In the genomic region with DNA sequence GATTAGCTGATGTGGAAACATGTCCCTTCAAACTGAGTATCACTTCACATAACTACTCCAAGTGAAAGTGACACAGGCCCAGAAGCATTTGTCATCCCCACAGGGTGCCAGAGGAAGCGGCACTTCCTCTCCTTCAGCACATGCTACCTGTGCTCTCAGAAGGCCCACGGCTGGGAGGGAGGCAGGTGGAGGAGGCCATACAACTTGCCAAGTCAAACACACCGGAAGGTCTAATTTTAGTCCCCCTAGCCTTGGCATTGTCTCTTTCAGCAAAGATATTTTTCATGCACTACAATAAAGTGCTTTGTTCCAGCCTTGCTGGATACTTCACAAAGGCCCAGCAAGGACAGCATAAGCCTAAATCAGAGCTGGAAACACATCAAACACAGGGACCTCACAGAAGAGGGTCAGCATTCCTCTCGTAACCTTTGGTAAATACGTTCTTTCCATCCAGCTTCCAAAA, we compare ENCODE assay signal across 1 cellular context.
TF ChIP-seq lines count a peak whose summit lies in the region.

No MANE protein-coding gene starts in this region.

TF ChIP-seq in HepG2, 621 proteins besides CTCF, POLR2A, EP300 and RAD21 (continued from another document):
- TF ChIP-seq NR2F1 (CRISPR knock-in tag; IDR thresholded peaks at IDR 0.05), result peak; percentile 71 to 89; a peak in 3 of 4 replicates
- TF ChIP-seq HCFC1 (IDR thresholded peaks at IDR 0.05; ENCODE audit: low read depth, low read length), result no peak
- peak; percentile 47; the same call in 1 of the 2 replicates for TF ChIP-seq ZNF264 (CRISPR knock-in tag; IDR thresholded peaks at IDR 0.05)
- TF ChIP-seq, protein P1, sequence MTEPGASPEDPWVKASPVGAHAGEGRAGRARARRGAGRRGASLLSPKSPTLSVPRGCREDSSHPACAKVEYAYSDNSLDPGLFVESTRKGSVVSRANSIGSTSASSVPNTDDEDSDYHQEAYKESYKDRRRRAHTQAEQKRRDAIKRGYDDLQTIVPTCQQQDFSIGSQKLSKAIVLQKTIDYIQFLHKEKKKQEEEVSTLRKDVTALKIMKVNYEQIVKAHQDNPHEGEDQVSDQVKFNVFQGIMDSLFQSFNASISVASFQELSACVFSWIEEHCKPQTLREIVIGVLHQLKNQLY (CRISPR knock-in tag; IDR thresholded peaks at IDR 0.05), result peak; percentile 39; the same call in 1 of the 2 replicates
- TF ChIP-seq FOXA3 (CRISPR knock-in tag; IDR thresholded peaks at IDR 0.05), result peak; percentile 87
- no peak for TF ChIP-seq RFX1 (IDR thresholded peaks at IDR 0.05)
- TF ChIP-seq NR2F2 (IDR thresholded peaks at IDR 0.05; ENCODE audit: borderline replicate concordance, low read depth), result peak; percentile 87
- TF ChIP-seq CEBPB (IDR thresholded peaks at IDR 0.05; ENCODE audit: borderline replicate concordance, low read depth, low read length), result no peak
- no peak for TF ChIP-seq FLYWCH1 (CRISPR knock-in tag; IDR thresholded peaks at IDR 0.05)
- TF ChIP-seq FOXP1 (IDR thresholded peaks at IDR 0.05), result no peak
- peak; percentile 56; the same call in 1 of the 2 replicates for TF ChIP-seq FOXP1 (CRISPR knock-in tag; IDR thresholded peaks at IDR 0.05)
- TF ChIP-seq ZNF331 (CRISPR knock-in tag; IDR thresholded peaks at IDR 0.05), result peak; percentile 91
- peak; percentile 43; the same call in 1 of the 2 replicates for TF ChIP-seq YEATS2 (CRISPR knock-in tag; IDR thresholded peaks at IDR 0.05; ENCODE audit: borderline replicate concordance)
- no peak for TF ChIP-seq ZSCAN9 (CRISPR knock-in tag; IDR thresholded peaks at IDR 0.05; ENCODE audit: borderline replicate concordance)
- TF ChIP-seq, protein P2, sequence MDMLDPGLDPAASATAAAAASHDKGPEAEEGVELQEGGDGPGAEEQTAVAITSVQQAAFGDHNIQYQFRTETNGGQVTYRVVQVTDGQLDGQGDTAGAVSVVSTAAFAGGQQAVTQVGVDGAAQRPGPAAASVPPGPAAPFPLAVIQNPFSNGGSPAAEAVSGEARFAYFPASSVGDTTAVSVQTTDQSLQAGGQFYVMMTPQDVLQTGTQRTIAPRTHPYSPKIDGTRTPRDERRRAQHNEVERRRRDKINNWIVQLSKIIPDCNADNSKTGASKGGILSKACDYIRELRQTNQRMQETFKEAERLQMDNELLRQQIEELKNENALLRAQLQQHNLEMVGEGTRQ (IDR thresholded peaks at IDR 0.05; ENCODE audit: low read depth, low read length), result 0 out of 2 replicates have a peak, but pooled peaks have one; percentile 6
- TF ChIP-seq, protein P2 (CRISPR knock-in tag; IDR thresholded peaks at IDR 0.05; ENCODE audit: borderline replicate concordance), result no peak
- no peak; the same call in 1 of the 2 replicates for TF ChIP-seq SSRP1 (CRISPR knock-in tag; IDR thresholded peaks at IDR 0.05)
- peak; percentile 47; the same call in 1 of the 2 replicates for TF ChIP-seq UBTF (CRISPR knock-in tag; IDR thresholded peaks at IDR 0.05)
- peak; percentile 98 for TF ChIP-seq SOX5 (CRISPR knock-in tag; IDR thresholded peaks at IDR 0.05; ENCODE audit: borderline replicate concordance)
- TF ChIP-seq ZNF784 (CRISPR knock-in tag; IDR thresholded peaks at IDR 0.05; ENCODE audit: borderline replicate concordance), result no peak
- no peak for TF ChIP-seq CREB1 (IDR thresholded peaks at IDR 0.05)
- peak; percentile 55; the same call in 1 of the 2 replicates for TF ChIP-seq CREB1 (CRISPR knock-in tag; IDR thresholded peaks at IDR 0.05)
- no peak for TF ChIP-seq FOXA1 (IDR thresholded peaks at IDR 0.05)
- TF ChIP-seq FOXA1 (CRISPR knock-in tag; IDR thresholded peaks at IDR 0.05), result peak; percentile 86
- TF ChIP-seq FOXO1 (CRISPR knock-in tag; IDR thresholded peaks at IDR 0.05), result peak; percentile 90
- peak; percentile 58; the same call in 1 of the 2 replicates for TF ChIP-seq ZNF12 (CRISPR knock-in tag; IDR thresholded peaks at IDR 0.05)
- peak; percentile 70 for TF ChIP-seq FOSL2 (CRISPR knock-in tag; IDR thresholded peaks at IDR 0.05)
- TF ChIP-seq ISL2 (CRISPR knock-in tag; IDR thresholded peaks at IDR 0.05), result peak; percentile 93
- no peak for TF ChIP-seq NFIB (CRISPR knock-in tag; IDR thresholded peaks at IDR 0.05; ENCODE audit: borderline replicate concordance)
- TF ChIP-seq, protein P3, sequence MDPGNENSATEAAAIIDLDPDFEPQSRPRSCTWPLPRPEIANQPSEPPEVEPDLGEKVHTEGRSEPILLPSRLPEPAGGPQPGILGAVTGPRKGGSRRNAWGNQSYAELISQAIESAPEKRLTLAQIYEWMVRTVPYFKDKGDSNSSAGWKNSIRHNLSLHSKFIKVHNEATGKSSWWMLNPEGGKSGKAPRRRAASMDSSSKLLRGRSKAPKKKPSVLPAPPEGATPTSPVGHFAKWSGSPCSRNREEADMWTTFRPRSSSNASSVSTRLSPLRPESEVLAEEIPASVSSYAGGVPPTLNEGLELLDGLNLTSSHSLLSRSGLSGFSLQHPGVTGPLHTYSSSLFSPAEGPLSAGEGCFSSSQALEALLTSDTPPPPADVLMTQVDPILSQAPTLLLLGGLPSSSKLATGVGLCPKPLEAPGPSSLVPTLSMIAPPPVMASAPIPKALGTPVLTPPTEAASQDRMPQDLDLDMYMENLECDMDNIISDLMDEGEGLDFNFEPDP (CRISPR knock-in tag; conservative IDR thresholded peaks at IDR 0.05), result 0 out of 2 replicates have a peak, but pooled peaks have one; percentile 44
- TF ChIP-seq HBP1 (CRISPR knock-in tag; IDR thresholded peaks at IDR 0.05; ENCODE audit: low read depth), result no peak
- peak; percentile 69; the same call in 1 of the 2 replicates for TF ChIP-seq RXRA (CRISPR knock-in tag; IDR thresholded peaks at IDR 0.05)
- TF ChIP-seq, protein P4, sequence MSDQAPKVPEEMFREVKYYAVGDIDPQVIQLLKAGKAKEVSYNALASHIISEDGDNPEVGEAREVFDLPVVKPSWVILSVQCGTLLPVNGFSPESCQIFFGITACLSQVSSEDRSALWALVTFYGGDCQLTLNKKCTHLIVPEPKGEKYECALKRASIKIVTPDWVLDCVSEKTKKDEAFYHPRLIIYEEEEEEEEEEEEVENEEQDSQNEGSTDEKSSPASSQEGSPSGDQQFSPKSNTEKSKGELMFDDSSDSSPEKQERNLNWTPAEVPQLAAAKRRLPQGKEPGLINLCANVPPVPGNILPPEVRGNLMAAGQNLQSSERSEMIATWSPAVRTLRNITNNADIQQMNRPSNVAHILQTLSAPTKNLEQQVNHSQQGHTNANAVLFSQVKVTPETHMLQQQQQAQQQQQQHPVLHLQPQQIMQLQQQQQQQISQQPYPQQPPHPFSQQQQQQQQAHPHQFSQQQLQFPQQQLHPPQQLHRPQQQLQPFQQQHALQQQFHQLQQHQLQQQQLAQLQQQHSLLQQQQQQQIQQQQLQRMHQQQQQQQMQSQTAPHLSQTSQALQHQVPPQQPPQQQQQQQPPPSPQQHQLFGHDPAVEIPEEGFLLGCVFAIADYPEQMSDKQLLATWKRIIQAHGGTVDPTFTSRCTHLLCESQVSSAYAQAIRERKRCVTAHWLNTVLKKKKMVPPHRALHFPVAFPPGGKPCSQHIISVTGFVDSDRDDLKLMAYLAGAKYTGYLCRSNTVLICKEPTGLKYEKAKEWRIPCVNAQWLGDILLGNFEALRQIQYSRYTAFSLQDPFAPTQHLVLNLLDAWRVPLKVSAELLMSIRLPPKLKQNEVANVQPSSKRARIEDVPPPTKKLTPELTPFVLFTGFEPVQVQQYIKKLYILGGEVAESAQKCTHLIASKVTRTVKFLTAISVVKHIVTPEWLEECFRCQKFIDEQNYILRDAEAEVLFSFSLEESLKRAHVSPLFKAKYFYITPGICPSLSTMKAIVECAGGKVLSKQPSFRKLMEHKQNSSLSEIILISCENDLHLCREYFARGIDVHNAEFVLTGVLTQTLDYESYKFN (CRISPR knock-in tag; conservative IDR thresholded peaks at IDR 0.05), result peak; percentile 71
- 0 out of 2 replicates have a peak, but pooled peaks have one; percentile 66 for TF ChIP-seq HOXD1 (CRISPR knock-in tag; IDR thresholded peaks at IDR 0.05)
- TF ChIP-seq ZNF33A (CRISPR knock-in tag; IDR thresholded peaks at IDR 0.05; ENCODE audit: borderline replicate concordance), result no peak
- TF ChIP-seq RFX5 (IDR thresholded peaks at IDR 0.05; ENCODE audit: low read depth, low read length), result no peak
- TF ChIP-seq POGZ (CRISPR knock-in tag; IDR thresholded peaks at IDR 0.05), result peak; percentile 64; the same call in 1 of the 2 replicates
- TF ChIP-seq, protein P5, sequence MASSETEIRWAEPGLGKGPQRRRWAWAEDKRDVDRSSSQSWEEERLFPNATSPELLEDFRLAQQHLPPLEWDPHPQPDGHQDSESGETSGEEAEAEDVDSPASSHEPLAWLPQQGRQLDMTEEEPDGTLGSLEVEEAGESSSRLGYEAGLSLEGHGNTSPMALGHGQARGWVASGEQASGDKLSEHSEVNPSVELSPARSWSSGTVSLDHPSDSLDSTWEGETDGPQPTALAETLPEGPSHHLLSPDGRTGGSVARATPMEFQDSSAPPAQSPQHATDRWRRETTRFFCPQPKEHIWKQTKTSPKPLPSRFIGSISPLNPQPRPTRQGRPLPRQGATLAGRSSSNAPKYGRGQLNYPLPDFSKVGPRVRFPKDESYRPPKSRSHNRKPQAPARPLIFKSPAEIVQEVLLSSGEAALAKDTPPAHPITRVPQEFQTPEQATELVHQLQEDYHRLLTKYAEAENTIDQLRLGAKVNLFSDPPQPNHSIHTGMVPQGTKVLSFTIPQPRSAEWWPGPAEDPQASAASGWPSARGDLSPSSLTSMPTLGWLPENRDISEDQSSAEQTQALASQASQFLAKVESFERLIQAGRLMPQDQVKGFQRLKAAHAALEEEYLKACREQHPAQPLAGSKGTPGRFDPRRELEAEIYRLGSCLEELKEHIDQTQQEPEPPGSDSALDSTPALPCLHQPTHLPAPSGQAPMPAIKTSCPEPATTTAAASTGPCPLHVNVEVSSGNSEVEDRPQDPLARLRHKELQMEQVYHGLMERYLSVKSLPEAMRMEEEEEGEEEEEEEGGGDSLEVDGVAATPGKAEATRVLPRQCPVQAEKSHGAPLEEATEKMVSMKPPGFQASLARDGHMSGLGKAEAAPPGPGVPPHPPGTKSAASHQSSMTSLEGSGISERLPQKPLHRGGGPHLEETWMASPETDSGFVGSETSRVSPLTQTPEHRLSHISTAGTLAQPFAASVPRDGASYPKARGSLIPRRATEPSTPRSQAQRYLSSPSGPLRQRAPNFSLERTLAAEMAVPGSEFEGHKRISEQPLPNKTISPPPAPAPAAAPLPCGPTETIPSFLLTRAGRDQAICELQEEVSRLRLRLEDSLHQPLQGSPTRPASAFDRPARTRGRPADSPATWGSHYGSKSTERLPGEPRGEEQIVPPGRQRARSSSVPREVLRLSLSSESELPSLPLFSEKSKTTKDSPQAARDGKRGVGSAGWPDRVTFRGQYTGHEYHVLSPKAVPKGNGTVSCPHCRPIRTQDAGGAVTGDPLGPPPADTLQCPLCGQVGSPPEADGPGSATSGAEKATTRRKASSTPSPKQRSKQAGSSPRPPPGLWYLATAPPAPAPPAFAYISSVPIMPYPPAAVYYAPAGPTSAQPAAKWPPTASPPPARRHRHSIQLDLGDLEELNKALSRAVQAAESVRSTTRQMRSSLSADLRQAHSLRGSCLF (CRISPR knock-in tag; IDR thresholded peaks at IDR 0.05; ENCODE audit: borderline replicate concordance), result no peak
- TF ChIP-seq SMYD3 (CRISPR knock-in tag; IDR thresholded peaks at IDR 0.05), result 0 out of 2 replicates have a peak, but pooled peaks have one; percentile 26
- no peak for TF ChIP-seq ZNF761 (CRISPR knock-in tag; conservative IDR thresholded peaks at IDR 0.05)
- no peak for TF ChIP-seq HOXA3 (CRISPR knock-in tag; IDR thresholded peaks at IDR 0.05)
